Comparison of ENCODE assay signal across 8 cellular contexts in genomic region chr9:68306391-68306964, GRCh38. TPM values are rescaled to one million over a fixed set of nuclear protein-coding genes. Genes with fewer than 3 reads are reported as not detected.
"Had no signal": no experiment of that assay in that cellular context is flagged by ENCODE, and none has a peak within 500 bp of the region (broad histone marks: within the 10 kb centered on the region; RNA-seq: fewer than 3 reads in every experiment).

No MANE protein-coding gene starts in this region.

RNA-seq across cellular contexts. Expression of gene FOXD4L3, which starts 3.8 kb away (rescaled TPM):
- total RNA-seq: activated CD4-positive, alpha-beta memory T cell treated with anti-CD3 and anti-CD28 coated beads, Interleukin-2, amount 10 ng/mL, durations not matched to agents 7 days and 5 days; activated CD4-positive, alpha-beta T cell treated with anti-CD3 and anti-CD28 coated beads for 36 hours; NCI-H460; PC-9 had no signal
- polyA plus RNA-seq: adipose tissue had no signal

RNA-seq across cellular contexts. Expression of gene PGM5, which starts 49.9 kb away (rescaled TPM):
- total RNA-seq: activated CD4-positive, alpha-beta memory T cell treated with anti-CD3 and anti-CD28 coated beads, Interleukin-2, amount 10 ng/mL, durations not matched to agents 7 days and 5 days; activated CD4-positive, alpha-beta T cell treated with anti-CD3 and anti-CD28 coated beads for 36 hours; activated CD8-positive, alpha-beta memory T cell treated with anti-CD3 and anti-CD28 coated beads for 36 hours; activated naive CD8-positive, alpha-beta T cell treated with anti-CD3 and anti-CD28 coated beads for 36 hours; activated T-helper 17 cell treated with anti-CD3 and anti-CD28 coated beads, Interleukin-2, amount 50 U/mL, for 72 hours; PC-9 had no signal
